In genomic region chr16:11996433-11997174, GRCh38 we compare ENCODE assay signal across 21 cellular contexts. TPM values are rescaled to one million over a fixed set of nuclear protein-coding genes. Genes with fewer than 3 reads are reported as not detected.
"Had no signal": no experiment of that assay in that cellular context is flagged by ENCODE, and none has a peak within 500 bp of the region (broad histone marks: within the 10 kb centered on the region; RNA-seq: fewer than 3 reads in every experiment).

No MANE protein-coding gene starts in this region.

- H3K27ac Mint-ChIP-seq: activated naive CD4-positive, alpha-beta T cell treated with anti-CD3 and anti-CD28 coated beads for 36 hours; activated T-helper 2 cell treated with anti-CD3 and anti-CD28 coated beads, Interferon-gamma antibody, Interleukin-2, Interleukin-4, amounts not matched to agents 10 μg/mL and 5 μg/mL and 100 μg/mL, durations not matched to agents 14 hours and 24 hours and 36 hours; endodermal cell; T-cell had no signal

- ATAC-seq: gastroesophageal sphincter; stimulated activated naive CD8-positive, alpha-beta T cell treated with anti-CD3 and anti-CD28 coated beads, Interleukin-15, amount 100 ng/mL, for 72 hours; T-cell had no signal

- H3K4me3 Mint-ChIP-seq: activated naive CD4-positive, alpha-beta T cell treated with anti-CD3 and anti-CD28 coated beads for 36 hours; endodermal cell; stimulated activated naive CD8-positive, alpha-beta T cell treated with anti-CD3 and anti-CD28 coated beads, Interleukin-15, amount 100 ng/mL, for 72 hours; T-cell had no signal

- H3K9me3 Mint-ChIP-seq: activated naive CD4-positive, alpha-beta T cell treated with anti-CD3 and anti-CD28 coated beads for 36 hours; activated T-helper 2 cell treated with anti-CD3 and anti-CD28 coated beads, Interferon-gamma antibody, Interleukin-2, Interleukin-4, amounts not matched to agents 10 μg/mL and 5 μg/mL and 100 μg/mL, durations not matched to agents 14 hours and 24 hours and 36 hours; endodermal cell; stimulated activated naive CD8-positive, alpha-beta T cell treated with anti-CD3 and anti-CD28 coated beads, Interleukin-15, amount 100 ng/mL, for 72 hours; T-cell had no signal

- H3K27me3 Mint-ChIP-seq: stimulated activated naive CD8-positive, alpha-beta T cell treated with anti-CD3 and anti-CD28 coated beads, Interleukin-15, amount 100 ng/mL, for 72 hours; T-cell had no signal

- DNase-seq: activated CD4-positive, alpha-beta T cell treated with anti-CD3 and anti-CD28 coated beads, Interleukin-2, amount 50 U/mL, for 4 hours; activated CD4-positive, CD25-positive, alpha-beta regulatory T cell treated with anti-CD3 and anti-CD28 coated beads, Interleukin-2, amount 50 U/mL, for 72 hours; activated naive CD4-positive, alpha-beta T cell treated with anti-CD3 and anti-CD28 coated beads for 36 hours; activated T-cell treated with anti-CD3 and anti-CD28 coated beads for 4 hours; dorsolateral prefrontal cortex; endodermal cell; islet precursor cell; midbrain; stimulated activated naive CD8-positive, alpha-beta T cell treated with anti-CD3 and anti-CD28 coated beads, Interleukin-15, amount 100 ng/mL, for 72 hours; T-cell; T-helper 9 cell had no signal

RNA-seq across cellular contexts. Expression of gene TNFRSF17, which starts 31.6 kb away (rescaled TPM):
- total RNA-seq: activated naive CD4-positive, alpha-beta T cell treated with anti-CD3 and anti-CD28 coated beads for 36 hours; activated T-helper 2 cell treated with anti-CD3 and anti-CD28 coated beads, Interferon-gamma antibody, Interleukin-2, Interleukin-4, amounts not matched to agents 10 μg/mL and 5 μg/mL and 100 μg/mL, durations not matched to agents 14 hours and 24 hours and 36 hours; cardiac muscle cell; dorsolateral prefrontal cortex; endodermal cell; epithelial cell of proximal tubule; myocyte; posterior vena cava; right atrium auricular region; smooth muscle cell; temporal lobe; urinary bladder had no signal

RNA-seq across cellular contexts. Expression of gene NPIPB2, which starts 54.8 kb away (rescaled TPM):
- total RNA-seq: epithelial cell of proximal tubule had no signal
